Comparison of ENCODE assay signal across 1 cellular context in genomic region chr1:20661235-20662109, GRCh38.
TF ChIP-seq lines count a peak whose summit lies in the region.

Gene DDOST, minus strand, starts transcription at chr1:20661369. Its CDS starts 19 bp downstream, at chr1:20661350.

TF ChIP-seq in HepG2, 621 proteins besides CTCF, POLR2A, EP300 and RAD21 (continued from another document and continues in another):
- TF ChIP-seq SNAPC2 (CRISPR knock-in tag; IDR thresholded peaks at IDR 0.05) (peak; percentile 91; the same call in 1 of the 2 replicates), GMEB2 (CRISPR knock-in tag; IDR thresholded peaks at IDR 0.05; ENCODE audit: low read depth) (peak; percentile 77), SAP130 (CRISPR knock-in tag; IDR thresholded peaks at IDR 0.05; ENCODE audit: low read depth) (peak; percentile 97), DZIP1 (CRISPR knock-in tag; IDR thresholded peaks at IDR 0.05) (0 out of 2 replicates have a peak, but pooled peaks have one; percentile 70), UBTF (CRISPR knock-in tag; IDR thresholded peaks at IDR 0.05) (peak; percentile 69), ZFY (CRISPR knock-in tag; IDR thresholded peaks at IDR 0.05) (peak; percentile 91), ZFP41 (CRISPR knock-in tag; IDR thresholded peaks at IDR 0.05; ENCODE audit: borderline replicate concordance) (0 out of 2 replicates have a peak, but pooled peaks have one; percentile 52), ATF4 (CRISPR knock-in tag; IDR thresholded peaks at IDR 0.05) (0 out of 4 replicates have a peak, but pooled peaks of 1 of the 2 experiments have one; percentile 20), ZMAT3 (CRISPR knock-in tag; conservative IDR thresholded peaks at IDR 0.05) (peak; percentile 55; the same call in 1 of the 2 replicates), ZNF562 (CRISPR knock-in tag; IDR thresholded peaks at IDR 0.05; ENCODE audit: borderline replicate concordance) (no peak), SOX6 (IDR thresholded peaks at IDR 0.05) (no peak), SOX6 (CRISPR knock-in tag; IDR thresholded peaks at IDR 0.05) (peak; percentile 59; the same call in 1 of the 2 replicates), BHLHE40 (IDR thresholded peaks at IDR 0.05; ENCODE audit: low read length) (peak; percentile 71), HNRNPK (IDR thresholded peaks at IDR 0.05; ENCODE audit: low read depth, low read length, poor library complexity, severe bottlenecking) (no peak), ETV6 (CRISPR knock-in tag; conservative IDR thresholded peaks at IDR 0.05) (peak; percentile 41; the same call in 1 of the 2 replicates), LBX2 (CRISPR knock-in tag; IDR thresholded peaks at IDR 0.05; ENCODE audit: borderline replicate concordance) (no peak), CBX5 (CRISPR knock-in tag; IDR thresholded peaks at IDR 0.05; ENCODE audit: borderline replicate concordance) (peak; percentile 23; the same call in 1 of the 2 replicates), HNRNPL (IDR thresholded peaks at IDR 0.05; ENCODE audit: low read depth, low read length) (no peak), BCL3 (CRISPR knock-in tag; IDR thresholded peaks at IDR 0.05) (peak; percentile 25; the same call in 1 of the 2 replicates), PHF5A (CRISPR knock-in tag; IDR thresholded peaks at IDR 0.05; ENCODE audit: low read depth, unreplicated experiment) (no peak), REPIN1 (CRISPR knock-in tag; IDR thresholded peaks at IDR 0.05; ENCODE audit: borderline replicate concordance, low read depth) (peak; percentile 72; the same call in 1 of the 2 replicates), ZNF589 (CRISPR knock-in tag; conservative IDR thresholded peaks at IDR 0.05) (0 out of 2 replicates have a peak, but pooled peaks have one; percentile 49), ZFP90 (CRISPR knock-in tag; IDR thresholded peaks at IDR 0.05; ENCODE audit: borderline replicate concordance) (peak; percentile 68; the same call in 1 of the 2 replicates), ZNF574 (CRISPR knock-in tag; IDR thresholded peaks at IDR 0.05) (peak; percentile 95), ZNF597 (CRISPR knock-in tag; IDR thresholded peaks at IDR 0.05) (no peak), ZNF12 (CRISPR knock-in tag; IDR thresholded peaks at IDR 0.05) (no peak), SIN3A (IDR thresholded peaks at IDR 0.05; ENCODE audit: borderline replicate concordance, low read depth, low read length) (peak; percentile 29; the same call in 1 of the 2 replicates), ZNF335 (CRISPR knock-in tag; IDR thresholded peaks at IDR 0.05) (peak; percentile 95), ZNF710 (CRISPR knock-in tag; IDR thresholded peaks at IDR 0.05; ENCODE audit: borderline replicate concordance) (0 out of 2 replicates have a peak, but pooled peaks have one; percentile 61), MAFF (IDR thresholded peaks at IDR 0.05; ENCODE audit: low read depth, low read length) (no peak), XBP1 (CRISPR knock-in tag; IDR thresholded peaks at IDR 0.05) (no peak), ZZZ3 (CRISPR knock-in tag; IDR thresholded peaks at IDR 0.05; ENCODE audit: borderline replicate concordance) (peak; percentile 62; the same call in 1 of the 2 replicates), ELF4 (CRISPR knock-in tag; IDR thresholded peaks at IDR 0.05; ENCODE audit: borderline replicate concordance) (peak; percentile 92), ZNF136 (CRISPR knock-in tag; IDR thresholded peaks at IDR 0.05; ENCODE audit: low read depth) (0 out of 2 replicates have a peak, but pooled peaks have one; percentile 17), ZNF501 (CRISPR knock-in tag; IDR thresholded peaks at IDR 0.05) (peak; percentile 92)
